30 cellular contexts compared by ENCODE assay signal in genomic region chr7:151673216-151673615, GRCh38.
DNase-seq lines count a peak whose midpoint lies in the region; ATAC-seq and TF ChIP-seq lines count a peak whose summit lies in the region.
"Had no signal": no experiment of that assay in that cellular context is flagged by ENCODE, and none has a peak within 500 bp of the region (broad histone marks: within the 10 kb centered on the region; RNA-seq: fewer than 3 reads in every experiment).

No MANE protein-coding gene starts in this region.

- no peak overlapping the region for H3K4me3 ChIP-seq in duodenal mucosa (ENCODE audit: low read depth in 1 of 2, low read length in 2 of 2)
- H3K4me3 ChIP-seq in lung: no peak overlapping the region
- no peak overlapping the region for H3K4me3 ChIP-seq in spleen
- H3K4me3 ChIP-seq: colonic mucosa, psoas muscle, SJCRH30, skin epidermis, stomach, uterus had no signal

- peak overlapping the region; percentile 9 to 21 for H3K9ac ChIP-seq in duodenal mucosa (ENCODE audit: low read depth in 1 of 2, low read length in 2 of 2)

- 62 to 65% methylated on average over 9 of the region's 9 CpGs for WGBS in lung, 2 donors
- WGBS in spleen, 5 donors: 59 to 74% (median 63%) methylated on average over 9 of the region's 9 CpGs

- H3K27me3 ChIP-seq in duodenal mucosa (ENCODE audit: control insufficient read depth in 1 of 2, insufficient read depth in 2 of 2, low read length in 2 of 2) (no peaks in the 10 kb centered on the region), lung (ENCODE audit: control insufficient read depth, insufficient read depth) (no peaks in the 10 kb centered on the region), spleen (replicated peaks in 1 of 7) (no peaks in the 10 kb centered on the region)
- H3K27me3 ChIP-seq: colonic mucosa, neutrophil, SJCRH30, stomach, uterus had no signal

- ATAC-seq in left cardiac atrium (no peak), lung (ENCODE audit: insufficient read depth, low FRiP score) (no peak), HG03139 (IDR thresholded peaks at IDR 0.05; ENCODE audit: unreplicated experiment) (no peak), GM19397 (IDR thresholded peaks at IDR 0.05; ENCODE audit: unreplicated experiment) (no peak)
- ATAC-seq: activated naive CD4-positive, alpha-beta T cell treated with anti-CD3 and anti-CD28 coated beads, Interleukin-2, amount 50 U/mL, for 72 hours; psoas muscle had no signal

- TF ChIP-seq CTCF in lung (IDR thresholded peaks at IDR 0.05; ENCODE audit: control extremely low read depth, extremely low read depth) (no peak), spleen (IDR thresholded peaks at IDR 0.05 in 8 of 11, conservative IDR thresholded peaks at IDR 0.05 in 3 of 11) (no peak)

- TF ChIP-seq POLR2A in spleen (IDR thresholded peaks at IDR 0.05): no peak

- peaks cover 3 to 13% of the 10 kb centered on the region in 2 donors for H3K36me3 ChIP-seq in duodenal mucosa (ENCODE audit: control insufficient read depth in 1 of 2, insufficient read depth in 2 of 2, low read length in 2 of 2)
- no peaks in the 10 kb centered on the region for H3K36me3 ChIP-seq in lung (ENCODE audit: control insufficient read depth in 2 of 2, insufficient read depth in 2 of 2, low read length in 2 of 2)
- H3K36me3 ChIP-seq in spleen: peaks cover 0 to 36% (median 2%) of the 10 kb centered on the region in 6 donors
- H3K36me3 ChIP-seq: colonic mucosa, neutrophil, SJCRH30, uterus had no signal

- peak; percentile 61 for DNase-seq in cardiac septum (ENCODE audit: low spot score)
- no peak for DNase-seq in left cardiac atrium
- no peak for DNase-seq in lung (ENCODE audit: low spot score)
- DNase-seq in spleen: no peak
- DNase-seq in pons (ENCODE audit: low spot score): no peak
- DNase-seq: activated B cell treated with CpG ODN at 0.5 μM for 24 hours; activated CD4-positive, alpha-beta T cell treated with anti-CD3 and anti-CD28 coated beads, Interleukin-2, amount 10 ng/mL, durations not matched to agents 7 days and 5 days; activated effector memory CD4-positive, alpha-beta T cell treated with Interleukin-2 at 50 U/mL for 16 hours; anterior cingulate cortex; Calu3; colonic mucosa; DMS79 treated with DMSO at 0.1 percent for 48 hours; effector CD8-positive, alpha-beta T cell; NCI-H1105 treated with DMSO at 0.1 percent for 48 hours; NCI-H2029; NCI-H748 treated with DMSO at 0.1 percent for 48 hours; psoas muscle; SJCRH30; stimulated activated CD4-positive, alpha-beta T cell treated with anti-CD3 and anti-CD28 coated beads, Interleukin-1b, Interleukin-23, amount 100 ng/mL, for 48 hours; stomach; SW 1271; T-helper 9 cell; uterus had no signal

- intact Hi-C loops in cardiac septum (cut with DNase I): no loop called here
- intact Hi-C loops in left cardiac atrium (cut with DNase I): no loop called here
- intact Hi-C loops in spleen (cut with DNase I; ENCODE audit: low total_unique reads): no loop called here

- H3K9me3 ChIP-seq in duodenal mucosa (ENCODE audit: control insufficient read depth in 1 of 2, low read length in 2 of 2): no peaks in the 10 kb centered on the region
- peaks cover 0 to 5% of the 10 kb centered on the region in 2 donors for H3K9me3 ChIP-seq in lung (ENCODE audit: control insufficient read depth in 2 of 2, insufficient read depth in 1 of 2, low read length in 1 of 2)
- peaks cover 0 to 4% (median 0%) of the 10 kb centered on the region in 8 donors for H3K9me3 ChIP-seq in spleen
- H3K9me3 ChIP-seq: colonic mucosa, neutrophil, psoas muscle, SJCRH30, uterus had no signal

- H3K4me1 ChIP-seq in duodenal mucosa (ENCODE audit: control insufficient read depth in 1 of 2, insufficient read depth in 2 of 2, low read length in 2 of 2) (peaks cover 18 to 20% of the 10 kb centered on the region in 2 donors), lung (ENCODE audit: control insufficient read depth in 2 of 2, insufficient read depth in 2 of 2, low read length in 2 of 2) (peaks cover 0 to 9% of the 10 kb centered on the region in 2 donors), spleen (peaks cover 0 to 18% (median 2%) of the 10 kb centered on the region in 6 donors)
- H3K4me1 ChIP-seq: colonic mucosa, SJCRH30, uterus had no signal

- peak overlapping the region; percentile 26 for H3K27ac ChIP-seq in duodenal mucosa (ENCODE audit: low read depth, low read length)
- peak overlapping the region; percentile 17 to 66 for H3K27ac ChIP-seq in lung (ENCODE audit: low read depth in 1 of 2, low read length in 1 of 2)
- peak overlapping the region in 7 of 8 donors; percentile 29 to 73 (median 67) for H3K27ac ChIP-seq in spleen
- H3K27ac ChIP-seq: colonic mucosa, epithelial cell of prostate, neutrophil, psoas muscle, SJCRH30, skin epidermis, stomach, uterus had no signal
